In the genomic region with DNA sequence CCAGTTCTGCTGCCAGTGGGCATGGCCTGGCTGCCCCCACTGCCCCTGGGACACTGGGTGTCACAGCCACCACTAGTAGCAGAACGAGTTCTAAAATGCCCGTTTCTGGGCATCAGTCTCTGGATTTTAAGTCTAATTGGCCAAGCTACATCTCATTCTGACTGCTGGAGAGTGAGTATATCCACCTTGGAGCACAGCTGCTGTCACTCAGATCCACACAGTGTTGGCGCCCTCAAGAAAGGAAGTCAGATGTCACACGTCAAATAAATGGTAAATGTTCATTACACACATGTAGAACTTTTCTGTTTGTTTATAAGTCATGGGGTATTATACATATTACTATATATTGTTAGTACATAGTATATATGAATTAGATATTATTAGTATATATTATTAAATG, we compare ENCODE assay signal across 15 cellular contexts. TPM values are rescaled to one million over a fixed set of nuclear protein-coding genes. Genes with fewer than 3 reads are reported as not detected.
A peak's percentile ranks its signal among the peaks of the same experiment; 100 is the strongest.
DNase-seq lines count a peak whose midpoint lies in the region; ATAC-seq and TF ChIP-seq lines count a peak whose summit lies in the region.
"Had no signal": no experiment of that assay in that cellular context is flagged by ENCODE, and none has a peak within 500 bp of the region (broad histone marks: within the 10 kb centered on the region; RNA-seq: fewer than 3 reads in every experiment).

No MANE protein-coding gene starts in this region.

- CTCF ChIA-PET in activated naive CD4-positive, alpha-beta T cell treated with anti-CD3 and anti-CD28 coated beads, Interleukin-2, amount 10 ng/mL, durations not matched to agents 7 days and 5 days (lab: Charles Lee), result interaction anchor here (0.6 to 3.2 kb wide), 8 partner anchors 11 to 159 kb away, joined by 3 to 21 read pairs (median 4); a partner anchor contains a TSS
- CTCF ChIA-PET in PC-9 (lab: Charles Lee), result no interaction called here

- H3K4me3 Mint-ChIP-seq in activated naive CD4-positive, alpha-beta T cell treated with anti-CD3 and anti-CD28 coated beads, Interleukin-2, amount 10 ng/mL, durations not matched to agents 7 days and 5 days, result no peak overlapping the region

- intact Hi-C loops in PC-9 (cut with micrococcal nuclease; ENCODE audit: unreplicated experiment) (loop anchor here (5.0 to 10.0 kb wide), 3 partner anchors 36 to 296 kb away; a partner anchor contains a TSS), stomach (cut with DNase I; ENCODE audit: low total_unique reads) (no loop called here), aorta (cut with DNase I) (no loop called here)

- H3K27ac ChIP-seq in PC-9 (no peak overlapping the region; the same call in 1 of the 2 replicates), stomach (peak overlapping the region in 3 of 5 donors; percentile 35 to 98 (median 97)), aorta (ENCODE audit: low read depth in 1 of 2, low read length in 2 of 2) (no peak overlapping the region)

- BruUV-seq in PC-9 (replicated peaks; lab: Mats Ljungman, UMichigan), result no TSS peak

- ATAC-seq in GM21576 (IDR thresholded peaks at IDR 0.05; ENCODE audit: unreplicated experiment) (no peak), aorta (ENCODE audit: low FRiP score) (no peak), HG02885 (IDR thresholded peaks at IDR 0.05; ENCODE audit: poor library complexity, unreplicated experiment) (no peak)

- POLR2A ChIA-PET in PC-9 (lab: Charles Lee; ENCODE audit: unreplicated experiment), result interaction anchor here (0.7 kb wide), 2 partner anchors 51 to 224 kb away, joined by 3 to 7 read pairs; a partner anchor contains a TSS

- peaks cover 2% of the 10 kb centered on the region for H3K36me3 Mint-ChIP-seq in activated naive CD4-positive, alpha-beta T cell treated with anti-CD3 and anti-CD28 coated beads, Interleukin-2, amount 10 ng/mL, durations not matched to agents 7 days and 5 days
- H3K36me3 Mint-ChIP-seq: CD14-positive monocyte had no signal

- peaks cover 5% of the 10 kb centered on the region for H3K9me3 Mint-ChIP-seq in activated naive CD4-positive, alpha-beta T cell treated with anti-CD3 and anti-CD28 coated beads, Interleukin-2, amount 10 ng/mL, durations not matched to agents 7 days and 5 days

- TF ChIP-seq CTCF in PC-9 (conservative IDR thresholded peaks at IDR 0.05), result no peak
- TF ChIP-seq CTCF in stomach (IDR thresholded peaks at IDR 0.05), result no peak

- H3K36me3 ChIP-seq in PC-9 (ENCODE audit: low read depth) (no peaks in the 10 kb centered on the region), stomach (no peaks in the 10 kb centered on the region), aorta (ENCODE audit: control insufficient read depth in 1 of 2, insufficient read depth in 2 of 2, low read length in 1 of 2) (no peaks in the 10 kb centered on the region)

- H3K4me1 Mint-ChIP-seq in activated naive CD4-positive, alpha-beta T cell treated with anti-CD3 and anti-CD28 coated beads, Interleukin-2, amount 10 ng/mL, durations not matched to agents 7 days and 5 days, result peaks cover 52% of the 10 kb centered on the region

- H3K9me2 ChIP-seq in PC-9 (ENCODE audit: insufficient read depth), result no peaks in the 10 kb centered on the region

- H3K27me3 Mint-ChIP-seq in activated naive CD4-positive, alpha-beta T cell treated with anti-CD3 and anti-CD28 coated beads, Interleukin-2, amount 10 ng/mL, durations not matched to agents 7 days and 5 days, result peaks cover 20% of the 10 kb centered on the region

- H3F3A ChIP-seq in PC-9 (ENCODE audit: insufficient read depth, low read depth), result peaks cover 14% of the 10 kb centered on the region

- H4K20me1 ChIP-seq in PC-9 (ENCODE audit: insufficient read depth), result no peaks in the 10 kb centered on the region

- H3K4me2 ChIP-seq in PC-9, result peak overlapping the region; percentile 87

- no peak overlapping the region for H3K4me3 ChIP-seq in PC-9
- H3K4me3 ChIP-seq in stomach, result no peak overlapping the region
- no peak overlapping the region for H3K4me3 ChIP-seq in aorta (ENCODE audit: low read length in 2 of 2)

- DNase-seq in activated naive CD4-positive, alpha-beta T cell treated with anti-CD3 and anti-CD28 coated beads, Interleukin-2, amount 10 ng/mL, durations not matched to agents 7 days and 5 days, result no peak
- no peak for DNase-seq in activated naive CD4-positive, alpha-beta T cell (lab: John Stamatoyannopoulos, UW)
- DNase-seq in PC-9 (no peak), cerebellar cortex (ENCODE audit: low spot score) (peak; percentile 16), stomach (no peak), aorta (no peak)
- DNase-seq: cortex of kidney; foreskin melanocyte; left colon; nucleus accumbens; stimulated activated CD4-positive, alpha-beta T cell treated with anti-CD3 and anti-CD28 coated beads, Interleukin-1b, Interleukin-23, amount 100 ng/mL, for 48 hours; substantia nigra had no signal

- peak overlapping the region; percentile 42 for H3K27ac Mint-ChIP-seq in activated naive CD4-positive, alpha-beta T cell treated with anti-CD3 and anti-CD28 coated beads, Interleukin-2, amount 10 ng/mL, durations not matched to agents 7 days and 5 days

- no peak for TF ChIP-seq EP300 in stomach (IDR thresholded peaks at IDR 0.05)

- H3K4me1 ChIP-seq in PC-9 (replicated peaks; ENCODE audit: insufficient read depth) (peaks cover 12% of the 10 kb centered on the region), stomach (peaks cover 0 to 21% (median 17%) of the 10 kb centered on the region in 4 donors), aorta (ENCODE audit: control insufficient read depth in 1 of 2, insufficient read depth in 2 of 2, low read length in 2 of 2) (no peaks in the 10 kb centered on the region)

- H3K9me3 ChIP-seq in PC-9 (ENCODE audit: insufficient read depth, low read depth), result peaks cover under 1% of the 10 kb centered on the region; the same call in 1 of the 2 replicates
- peaks cover 0 to under 1% (median under 1%) of the 10 kb centered on the region in 4 donors for H3K9me3 ChIP-seq in stomach
- no peaks in the 10 kb centered on the region for H3K9me3 ChIP-seq in aorta (ENCODE audit: control insufficient read depth, low read length)

- no peaks in the 10 kb centered on the region for H3K27me3 ChIP-seq in PC-9 (ENCODE audit: insufficient read depth, low read depth)
- no peaks in the 10 kb centered on the region for H3K27me3 ChIP-seq in stomach
- no peaks in the 10 kb centered on the region for H3K27me3 ChIP-seq in aorta (ENCODE audit: control insufficient read depth in 1 of 2, insufficient read depth in 2 of 2, low read length in 1 of 2)

- no peak for TF ChIP-seq POLR2A in stomach (IDR thresholded peaks at IDR 0.05)

- 0 out of 2 replicates have a peak overlapping the region, but pooled peaks have one; percentile 7 for H2AFZ ChIP-seq in PC-9

- H3K79me2 ChIP-seq in PC-9 (ENCODE audit: low read depth), result no peaks in the 10 kb centered on the region

- 40 to 67% (median 50%) methylated on average over 4 of the region's 4 CpGs for WGBS in stomach, 5 donors
- 52 to 60% methylated on average over 4 of the region's 4 CpGs for WGBS in aorta, 2 donors

RNA-seq across cellular contexts. Expression of a gene that starts 19.4 kb away (rescaled TPM):
- total RNA-seq in PC-9 (2021) (7.4 and 9.4 TPM in 2 replicates), stomach (100 to 1,000 TPM in 1 of 5 donors, 1 to 10 TPM in 2, not detected in 2; 1.6 to 134 (median 1.7) TPM), aorta (1 to 10 TPM; 1.6 to 1.8 TPM)
- polyA plus RNA-seq in stomach (1 to 10 TPM; 2.7 to 2.9 (median 2.9) TPM), aorta (1 to 10 TPM in 1 of 2 donors, under 1 TPM in 1; 1.00 to 4.0 TPM)

RNA-seq across cellular contexts. Expression of a gene that starts 19.6 kb away (rescaled TPM):
- total RNA-seq in PC-9 (2021), result not detected in 2 replicates
- total RNA-seq in stomach, result 10 to 100 TPM in 2 of 5 donors, 1 to 10 TPM in 3; 1.3 to 72.4 (median 3.1) TPM
- 1 to 10 TPM; 4.1 to 9.9 (median 9.5) TPM for polyA plus RNA-seq in stomach
- 10 to 100 TPM in 1 of 2 donors, 1 to 10 TPM in 1; 8.8 to 12.3 TPM for total RNA-seq in aorta
- polyA plus RNA-seq in aorta, result 1 to 10 TPM in 1 of 2 donors, under 1 TPM in 1; 0.77 to 3.5 TPM

RNA-seq across cellular contexts. Expression of a gene that starts 39.7 kb away (rescaled TPM):
- not detected in 2 replicates for total RNA-seq in PC-9 (2021)
- total RNA-seq in stomach, result 1 to 10 TPM in 2 of 5 donors, not detected in 3; 1.7 to 7.7 TPM
- polyA plus RNA-seq in stomach, result under 1 TPM in 1 of 3 donors, not detected in 2; 0.35 TPM
- 1 to 10 TPM; 2.0 TPM for total RNA-seq in aorta
- polyA plus RNA-seq in aorta, result under 1 TPM in 1 of 2 donors, not detected in 1; 0.72 TPM
- total RNA-seq: left colon had no signal

RNA-seq across cellular contexts. Expression of a gene that starts 58.4 kb away (rescaled TPM):
- 0.10 TPM in 1 of 2 replicates, not detected in the other for total RNA-seq in PC-9 (2021)
- total RNA-seq in stomach, result 10 to 100 TPM in 1 of 5 donors, 1 to 10 TPM in 3, not detected in 1; 1.1 to 41.7 (median 5.3) TPM
- 1 to 10 TPM; 1.4 to 2.2 (median 1.4) TPM for polyA plus RNA-seq in stomach
- total RNA-seq in aorta, result under 1 TPM; 0.13 to 0.15 TPM
- not detected for polyA plus RNA-seq in aorta
- polyA plus RNA-seq: CD14-positive monocyte had no signal

Comparison
In these comparisons a context has a peak if more than half of its experiments do, and no peak if none do; other contexts are left out.
1. H3K27ac ChIP-seq: peak in stomach (3 of 5); none in PC-9 (single experiment) and aorta (0 of 2).